In genomic region chr16:9148376-9149015, GRCh38 we compare ENCODE assay signal across 2 cellular contexts.
TF ChIP-seq lines count a peak whose summit lies in the region.

No MANE protein-coding gene starts in this region.

TF ChIP-seq in GM23338, 12 proteins besides CTCF, POLR2A, EP300 and RAD21 (continued from another document):
- TF ChIP-seq EZH2 (IDR thresholded peaks at IDR 0.05; ENCODE audit: low read depth, unreplicated experiment), result no peak
- no peak for TF ChIP-seq REST (IDR thresholded peaks at IDR 0.05; ENCODE audit: unreplicated experiment)
- no peak; the same call in 1 of the 2 replicates for TF ChIP-seq CREB1 (CRISPR knock-in tag; IDR thresholded peaks at IDR 0.05; ENCODE audit: low read depth)
- no peak for TF ChIP-seq NANOG (IDR thresholded peaks at IDR 0.05; ENCODE audit: borderline replicate concordance)
- no peak for TF ChIP-seq EZH2phosphoT487 (IDR thresholded peaks at IDR 0.05; ENCODE audit: unreplicated experiment)
- TF ChIP-seq JUNB (IDR thresholded peaks at IDR 0.05; ENCODE audit: unreplicated experiment), result no peak
- no peak for TF ChIP-seq ZNF462 (CRISPR knock-in tag; IDR thresholded peaks at IDR 0.05)

TF ChIP-seq in K562, 482 proteins besides CTCF, POLR2A, EP300 and RAD21 (continued from another document):
- TF ChIP-seq PREB (CRISPR knock-in tag; IDR thresholded peaks at IDR 0.05) (no peak), PBX2 (CRISPR knock-in tag; IDR thresholded peaks at IDR 0.05; ENCODE audit: low read depth) (no peak), PBX2 (tag; conservative IDR thresholded peaks at IDR 0.05; ENCODE audit: low read depth) (peak; percentile 48), PKNOX1 (IDR thresholded peaks at IDR 0.05) (peak; percentile 52)
